In genomic region chr7:70830426-70830825, GRCh38 we compare ENCODE assay signal across 1 cellular context.
TF ChIP-seq lines count a peak whose summit lies in the region.

No MANE protein-coding gene starts in this region.

TF ChIP-seq in HepG2, 621 proteins besides CTCF, POLR2A, EP300 and RAD21 (continued from another document):
- no peak for TF ChIP-seq ZNF646 (CRISPR knock-in tag; IDR thresholded peaks at IDR 0.05)
